Comparison of ENCODE assay signal across 8 cellular contexts in genomic region chr11:95150977-95151684, GRCh38.
DNase-seq lines count a peak whose midpoint lies in the region; ATAC-seq, FAIRE-seq and TF ChIP-seq lines count a peak whose summit lies in the region.

No MANE protein-coding gene starts in this region.

- H3K27ac ChIP-seq in PC-9: peak overlapping the region; percentile 60

- BruUV-seq in PC-9 (replicated peaks; lab: Mats Ljungman, UMichigan): no TSS peak

- no peaks in the 10 kb centered on the region for H3K27me3 ChIP-seq in PC-9 (ENCODE audit: insufficient read depth, low read depth)

- H3K79me2 ChIP-seq in PC-9 (ENCODE audit: low read depth): no peaks in the 10 kb centered on the region

- H3K27me3 Mint-ChIP-seq in activated T-helper 2 cell treated with anti-CD3 and anti-CD28 coated beads, Interferon-gamma antibody, Interleukin-2, Interleukin-4, amounts not matched to agents 10 μg/mL and 5 μg/mL and 100 μg/mL, durations not matched to agents 14 hours and 24 hours and 36 hours (ENCODE audit: low read depth): no peaks in the 10 kb centered on the region
- H3K27me3 Mint-ChIP-seq in natural killer cell treated with Interleukin-12 subunit alpha and Interleukin-12 subunit beta and Interleukin-15 and Interleukin-18, amount 100 ng/mL, for 72 hours: peaks cover 11 to 12% of the 10 kb centered on the region in 2 donors

- peaks cover 1% of the 10 kb centered on the region for H3K36me3 Mint-ChIP-seq in activated T-helper 2 cell treated with anti-CD3 and anti-CD28 coated beads, Interferon-gamma antibody, Interleukin-2, Interleukin-4, amounts not matched to agents 10 μg/mL and 5 μg/mL and 100 μg/mL, durations not matched to agents 14 hours and 24 hours and 36 hours (ENCODE audit: low read depth)
- H3K36me3 Mint-ChIP-seq in natural killer cell treated with Interleukin-12 subunit alpha and Interleukin-12 subunit beta and Interleukin-15 and Interleukin-18, amount 100 ng/mL, for 72 hours: no peaks in the 10 kb centered on the region

- H3K4me1 ChIP-seq in PC-9 (replicated peaks; ENCODE audit: insufficient read depth): peaks cover 31% of the 10 kb centered on the region

- intact Hi-C loops in PC-9 (cut with micrococcal nuclease; ENCODE audit: unreplicated experiment): loop anchor here (1.0 to 5.0 kb wide), 9 partner anchors 32 to 1276 kb away; partner anchors contain the start of genes CWC15, ENDOD1, KDM4D and SESN3
- intact Hi-C loops in activated T-helper 2 cell treated with anti-CD3 and anti-CD28 coated beads, Interferon-gamma antibody, Interleukin-2, Interleukin-4, amounts not matched to agents 10 μg/mL and 5 μg/mL and 100 μg/mL, durations not matched to agents 14 hours and 24 hours and 36 hours (cut with micrococcal nuclease): loop anchor here (1.0 to 5.0 kb wide), 9 partner anchors 62 to 639 kb away; partner anchors contain the start of genes CEP57, CWC15, ENDOD1 and FUT4

- no peaks in the 10 kb centered on the region for H3K9me3 Mint-ChIP-seq in activated T-helper 2 cell treated with anti-CD3 and anti-CD28 coated beads, Interferon-gamma antibody, Interleukin-2, Interleukin-4, amounts not matched to agents 10 μg/mL and 5 μg/mL and 100 μg/mL, durations not matched to agents 14 hours and 24 hours and 36 hours
- H3K9me3 Mint-ChIP-seq in natural killer cell treated with Interleukin-12 subunit alpha and Interleukin-12 subunit beta and Interleukin-15 and Interleukin-18, amount 100 ng/mL, for 72 hours: no peaks in the 10 kb centered on the region

- no peaks in the 10 kb centered on the region for H3K9me3 ChIP-seq in PC-9 (ENCODE audit: insufficient read depth, low read depth)

- H3K4me3 Mint-ChIP-seq in activated T-helper 2 cell treated with anti-CD3 and anti-CD28 coated beads, Interferon-gamma antibody, Interleukin-2, Interleukin-4, amounts not matched to agents 10 μg/mL and 5 μg/mL and 100 μg/mL, durations not matched to agents 14 hours and 24 hours and 36 hours (ENCODE audit: low read depth): peak overlapping the region; percentile 87
- H3K4me3 Mint-ChIP-seq in natural killer cell treated with Interleukin-12 subunit alpha and Interleukin-12 subunit beta and Interleukin-15 and Interleukin-18, amount 100 ng/mL, for 72 hours: peak overlapping the region; percentile 71

- peak; percentile 89 for ATAC-seq in GM21381 (IDR thresholded peaks at IDR 0.05; ENCODE audit: unreplicated experiment)
- peak; percentile 95 to 97 for ATAC-seq in natural killer cell treated with Interleukin-12 subunit alpha and Interleukin-12 subunit beta and Interleukin-15 and Interleukin-18, amount 100 ng/mL, for 72 hours

- H3K4me1 Mint-ChIP-seq in activated T-helper 2 cell treated with anti-CD3 and anti-CD28 coated beads, Interferon-gamma antibody, Interleukin-2, Interleukin-4, amounts not matched to agents 10 μg/mL and 5 μg/mL and 100 μg/mL, durations not matched to agents 14 hours and 24 hours and 36 hours (ENCODE audit: low read depth): peaks cover 51% of the 10 kb centered on the region
- peaks cover 24 to 25% of the 10 kb centered on the region in 2 donors for H3K4me1 Mint-ChIP-seq in natural killer cell treated with Interleukin-12 subunit alpha and Interleukin-12 subunit beta and Interleukin-15 and Interleukin-18, amount 100 ng/mL, for 72 hours (ENCODE audit: low read depth in 2 of 2)

- peaks cover 28% of the 10 kb centered on the region for H3F3A ChIP-seq in PC-9 (ENCODE audit: insufficient read depth, low read depth)

- H3K4me2 ChIP-seq in PC-9: peak overlapping the region; percentile 85

- peak overlapping the region; percentile 92 for H2AFZ ChIP-seq in PC-9

- CTCF ChIA-PET in PC-9 (lab: Charles Lee): interaction anchor here (0.9 to 1.3 kb wide), 3 partner anchors 83 to 554 kb away, joined by 3 to 9 read pairs (median 6); partner anchors contain the start of genes CWC15 and KDM4D

- DNase-seq in D721Med (ENCODE audit: insufficient read length, low spot score) (no peak), HTR-8/SVneo (ENCODE audit: insufficient read length, low spot score) (peak; percentile 85), PC-9 (peak; percentile 93 to 94), fibroblast of pulmonary artery (ENCODE audit: low read depth) (peak; percentile 93)
- DNase-seq in activated T-helper 2 cell treated with anti-CD3 and anti-CD28 coated beads, Interferon-gamma antibody, Interleukin-2, Interleukin-4, amounts not matched to agents 10 μg/mL and 5 μg/mL and 100 μg/mL, durations not matched to agents 14 hours and 24 hours and 36 hours (ENCODE audit: low spot score): peak; percentile 89
- DNase-seq in natural killer cell treated with Interleukin-12 subunit alpha and Interleukin-12 subunit beta and Interleukin-15 and Interleukin-18, amount 100 ng/mL, for 72 hours (ENCODE audit: low spot score): peak; percentile 91
- peak; percentile 89 for DNase-seq in stimulated activated naive CD4-positive, alpha-beta T cell treated with Interleukin-2 at 50 U/mL for 16 hours (lab: John Stamatoyannopoulos, UW)

- H3K9me2 ChIP-seq in PC-9 (ENCODE audit: insufficient read depth): no peaks in the 10 kb centered on the region

- POLR2A ChIA-PET in PC-9 (lab: Charles Lee; ENCODE audit: unreplicated experiment): interaction anchor here (0.6 to 1.0 kb wide), 3 partner anchors 18 to 615 kb away, joined by 3 to 5 read pairs (median 4); no protein-coding TSS in a partner anchor

- H4K20me1 ChIP-seq in PC-9 (ENCODE audit: insufficient read depth): no peaks in the 10 kb centered on the region

- TF ChIP-seq CTCF in D721Med (IDR thresholded peaks at IDR 0.05; ENCODE audit: insufficient read depth, missing control alignments) (peak; percentile 70), PC-9 (conservative IDR thresholded peaks at IDR 0.05) (no peak; the same call in 1 of the 2 replicates), fibroblast of pulmonary artery (IDR thresholded peaks at IDR 0.05; ENCODE audit: low read length, missing control alignments) (peak; percentile 64)

- H3K4me3 ChIP-seq in PC-9 (peak overlapping the region; percentile 67), fibroblast of pulmonary artery (replicated peaks; ENCODE audit: low read depth, low read length) (peak overlapping the region; percentile 53)

- FAIRE-seq in D721Med (lab: Jason Lieb, UNC): no peak
- FAIRE-seq in HTR-8/SVneo (lab: Jason Lieb, UNC): peak; percentile 70

- no peaks in the 10 kb centered on the region for H3K36me3 ChIP-seq in PC-9 (ENCODE audit: low read depth)

- H3K27ac Mint-ChIP-seq in activated T-helper 2 cell treated with anti-CD3 and anti-CD28 coated beads, Interferon-gamma antibody, Interleukin-2, Interleukin-4, amounts not matched to agents 10 μg/mL and 5 μg/mL and 100 μg/mL, durations not matched to agents 14 hours and 24 hours and 36 hours: peak overlapping the region; percentile 92
- H3K27ac Mint-ChIP-seq in natural killer cell treated with Interleukin-12 subunit alpha and Interleukin-12 subunit beta and Interleukin-15 and Interleukin-18, amount 100 ng/mL, for 72 hours: peak overlapping the region; percentile 70 to 93
